Comparison of ENCODE assay signal across 1 cellular context in the genomic region with DNA sequence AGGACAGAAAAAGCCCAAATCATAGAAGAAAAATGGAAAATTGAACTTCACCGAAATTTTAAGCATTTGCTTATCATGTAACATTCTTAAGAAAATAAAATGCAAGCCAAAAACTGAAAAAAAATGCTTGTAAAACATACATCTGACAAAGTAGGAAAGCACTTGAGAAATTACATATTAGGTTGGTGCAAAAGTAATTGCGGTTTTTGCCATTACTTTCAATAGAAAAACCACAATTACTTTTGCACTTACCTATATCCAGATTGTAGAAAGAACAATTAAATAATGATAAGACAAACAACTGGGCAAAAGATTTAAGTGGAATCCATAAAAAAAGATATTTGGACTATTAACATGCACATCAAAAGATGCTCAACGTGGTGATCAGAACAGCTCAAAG.
A peak's percentile ranks its signal among the peaks of the same experiment; 100 is the strongest.
TF ChIP-seq lines count a peak whose summit lies in the region.

No MANE protein-coding gene starts in this region.

TF ChIP-seq in HepG2, 621 proteins besides CTCF, POLR2A, EP300 and RAD21 (continued from another document):
- TF ChIP-seq, protein P1, sequence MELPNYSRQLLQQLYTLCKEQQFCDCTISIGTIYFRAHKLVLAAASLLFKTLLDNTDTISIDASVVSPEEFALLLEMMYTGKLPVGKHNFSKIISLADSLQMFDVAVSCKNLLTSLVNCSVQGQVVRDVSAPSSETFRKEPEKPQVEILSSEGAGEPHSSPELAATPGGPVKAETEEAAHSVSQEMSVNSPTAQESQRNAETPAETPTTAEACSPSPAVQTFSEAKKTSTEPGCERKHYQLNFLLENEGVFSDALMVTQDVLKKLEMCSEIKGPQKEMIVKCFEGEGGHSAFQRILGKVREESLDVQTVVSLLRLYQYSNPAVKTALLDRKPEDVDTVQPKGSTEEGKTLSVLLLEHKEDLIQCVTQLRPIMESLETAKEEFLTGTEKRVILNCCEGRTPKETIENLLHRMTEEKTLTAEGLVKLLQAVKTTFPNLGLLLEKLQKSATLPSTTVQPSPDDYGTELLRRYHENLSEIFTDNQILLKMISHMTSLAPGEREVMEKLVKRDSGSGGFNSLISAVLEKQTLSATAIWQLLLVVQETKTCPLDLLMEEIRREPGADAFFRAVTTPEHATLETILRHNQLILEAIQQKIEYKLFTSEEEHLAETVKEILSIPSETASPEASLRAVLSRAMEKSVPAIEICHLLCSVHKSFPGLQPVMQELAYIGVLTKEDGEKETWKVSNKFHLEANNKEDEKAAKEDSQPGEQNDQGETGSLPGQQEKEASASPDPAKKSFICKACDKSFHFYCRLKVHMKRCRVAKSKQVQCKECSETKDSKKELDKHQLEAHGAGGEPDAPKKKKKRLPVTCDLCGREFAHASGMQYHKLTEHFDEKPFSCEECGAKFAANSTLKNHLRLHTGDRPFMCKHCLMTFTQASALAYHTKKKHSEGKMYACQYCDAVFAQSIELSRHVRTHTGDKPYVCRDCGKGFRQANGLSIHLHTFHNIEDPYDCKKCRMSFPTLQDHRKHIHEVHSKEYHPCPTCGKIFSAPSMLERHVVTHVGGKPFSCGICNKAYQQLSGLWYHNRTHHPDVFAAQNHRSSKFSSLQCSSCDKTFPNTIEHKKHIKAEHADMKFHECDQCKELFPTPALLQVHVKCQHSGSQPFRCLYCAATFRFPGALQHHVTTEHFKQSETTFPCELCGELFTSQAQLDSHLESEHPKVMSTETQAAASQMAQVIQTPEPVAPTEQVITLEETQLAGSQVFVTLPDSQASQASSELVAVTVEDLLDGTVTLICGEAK (IDR thresholded peaks at IDR 0.05), result peak; percentile 93
- TF ChIP-seq, protein P1 (CRISPR knock-in tag; IDR thresholded peaks at IDR 0.05), result no peak
